ENCODE assay signal across 23 cellular contexts in the genomic region with DNA sequence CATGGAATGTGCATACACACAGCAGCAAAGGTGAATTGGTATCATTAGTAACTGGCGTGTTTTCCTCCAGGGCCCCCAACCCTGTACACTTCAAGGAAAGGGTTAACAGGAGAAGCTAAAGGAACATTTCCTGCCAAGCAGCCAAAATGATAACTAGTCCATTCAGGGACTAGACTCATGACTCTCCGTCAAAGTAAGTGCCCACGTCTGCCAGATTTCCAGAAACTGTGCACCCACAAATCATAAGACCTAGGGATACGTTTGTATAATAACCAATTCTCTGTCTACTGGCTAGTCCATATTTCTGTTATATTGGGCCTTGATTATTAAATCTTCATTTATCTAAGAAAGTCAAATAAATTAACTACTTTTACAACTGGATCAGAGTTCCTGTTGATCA.
"Had no signal": no experiment of that assay in that cellular context is flagged by ENCODE, and none has a peak within 500 bp of the region (broad histone marks: within the 10 kb centered on the region; RNA-seq: fewer than 3 reads in every experiment).

No MANE protein-coding gene starts in this region.

- H3K9me3 ChIP-seq: SJSA1, SK-N-SH had no signal

- H3K27ac ChIP-seq: KMS-11, SJSA1 had no signal

- DNase-seq: Kasumi-1, MM.1S, NCI-H1092 treated with DMSO at 0.1 percent for 48 hours, NCI-H1436, NCI-H1694, NCI-H187 treated with DMSO at 0.1 percent for 48 hours, NCI-H2081, NCI-H2107, NCI-H2227 treated with DMSO at 0.1 percent for 48 hours, NCI-H446, NCI-H510A, NCI-H524 treated with DMSO at 0.1 percent for 48 hours, NCI-H82, Right ventricle myocardium superior, RPMI8226, SIG-M5, SK-N-SH, SW 1271, T-cell had no signal

- ATAC-seq: K562, T-cell had no signal

- H3K9ac ChIP-seq: KMS-11, SK-N-SH had no signal

- H3K27me3 ChIP-seq: SJSA1 had no signal

- H3K4me3 ChIP-seq: K562, SJSA1 had no signal

- H3K4me2 ChIP-seq: KMS-11, SK-N-SH had no signal

- H3K9me3 Mint-ChIP-seq: IgD-negative memory B cell, T-cell had no signal

- H3K36me3 Mint-ChIP-seq: IgD-negative memory B cell, T-cell had no signal

- H3K4me3 Mint-ChIP-seq: IgD-negative memory B cell, T-cell had no signal

- H3K36me3 ChIP-seq: SJSA1 had no signal

- H3K27ac Mint-ChIP-seq: IgD-negative memory B cell, T-cell had no signal
